In the genomic region with DNA sequence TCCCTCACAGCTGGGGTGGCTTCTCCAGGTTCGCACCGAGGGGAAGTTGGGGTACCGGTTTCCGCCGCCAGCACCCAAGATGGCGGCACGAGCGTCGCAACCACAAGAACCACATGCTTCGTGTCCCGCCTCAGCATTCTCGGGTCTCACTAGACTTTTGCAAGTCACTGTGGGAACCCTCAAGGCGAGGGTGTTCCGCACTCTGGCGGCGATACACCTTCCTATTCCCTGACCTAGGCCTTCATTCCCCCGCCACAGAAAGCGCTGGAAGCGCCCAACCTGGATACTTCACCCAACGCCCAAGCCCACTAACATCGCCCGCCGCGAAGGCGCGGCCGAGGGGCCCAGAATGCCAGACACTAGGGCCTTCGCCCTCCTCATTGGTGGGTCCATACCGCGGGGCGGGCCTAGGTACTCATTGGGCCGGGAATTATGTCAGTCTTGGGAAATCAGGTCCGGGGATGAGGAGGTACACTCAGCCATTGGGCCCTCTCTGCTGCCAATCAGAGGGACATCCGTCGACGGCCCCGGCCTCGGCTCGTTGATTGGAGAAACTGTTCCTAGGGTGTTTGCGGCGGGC, we compare ENCODE assay signal across 8 cellular contexts.
DNase-seq lines count a peak whose midpoint lies in the region; ATAC-seq and TF ChIP-seq lines count a peak whose summit lies in the region.

No MANE protein-coding gene starts in this region.

- DNase-seq in AG10803 (ENCODE audit: low read depth) = peak; percentile 100
- DNase-seq in NCI-H345 treated with DMSO at 0.1 percent for 48 hours (lab: John Stamatoyannopoulos, UW; ENCODE audit: unreplicated experiment) = peak; percentile 98
- peak; percentile 98 for DNase-seq in activated CD4-positive, CD25-positive, alpha-beta regulatory T cell treated with anti-CD3 and anti-CD28 coated beads, Interleukin-2, amount 50 U/mL, for 16 hours (ENCODE audit: low read depth, low spot score)
- peak; percentile 85 to 96 for DNase-seq in central memory CD8-positive, alpha-beta T cell (ENCODE audit: low spot score in 2 of 2)
- DNase-seq in iris pigment epithelial cell (ENCODE audit: low read depth) = peak; percentile 100
- peak; percentile 95 to 97 for DNase-seq in stimulated activated CD4-positive, alpha-beta T cell treated with anti-CD3 and anti-CD28 coated beads, Interleukin-12 subunit alpha, Interleukin-12 subunit beta, amount 100 ng/mL, for 24 hours (ENCODE audit: low read depth in 2 of 2)

- peak overlapping the region; percentile 91 for H3K4me3 Mint-ChIP-seq in central memory CD8-positive, alpha-beta T cell

- H3K27ac Mint-ChIP-seq in central memory CD8-positive, alpha-beta T cell (ENCODE audit: low read depth) = peak overlapping the region; percentile 98

- TF ChIP-seq CTCF in AG10803 (conservative IDR thresholded peaks at IDR 0.05; ENCODE audit: low read length) = no peak

- peaks cover 19% of the 10 kb centered on the region for H3K36me3 Mint-ChIP-seq in central memory CD8-positive, alpha-beta T cell (ENCODE audit: insufficient read depth)

- H3K27me3 Mint-ChIP-seq in central memory CD8-positive, alpha-beta T cell = no peaks in the 10 kb centered on the region

- peak overlapping the region; percentile 95 for H3K4me3 ChIP-seq in AG10803 (ENCODE audit: low read length)

- H3K9me3 Mint-ChIP-seq in central memory CD8-positive, alpha-beta T cell = no peaks in the 10 kb centered on the region

- ATAC-seq in GM19035 (IDR thresholded peaks at IDR 0.05; ENCODE audit: unreplicated experiment) = peak; percentile 90
- ATAC-seq in HG03342 (IDR thresholded peaks at IDR 0.05; ENCODE audit: unreplicated experiment) = peak; percentile 91
- peak; percentile 97 for ATAC-seq in central memory CD8-positive, alpha-beta T cell (replicated peaks; ENCODE audit: extremely low read depth, poor library complexity, severe bottlenecking)

- H3K4me1 Mint-ChIP-seq in central memory CD8-positive, alpha-beta T cell = peaks cover 61% of the 10 kb centered on the region

Comparison
In these comparisons a context has a peak if more than half of its experiments do, and no peak if none do; other contexts are left out.
1. Peak in every context shown above with its lines: DNase-seq, ATAC-seq and H3K4me3 ChIP-seq.